Comparison of ENCODE assay signal across 8 cellular contexts in genomic region chr13:33611016-33611805, GRCh38.
DNase-seq lines count a peak whose midpoint lies in the region; ATAC-seq and TF ChIP-seq lines count a peak whose summit lies in the region.

No MANE protein-coding gene starts in this region.

- TF ChIP-seq POLR2A in GM18505 (IDR thresholded peaks at IDR 0.05; ENCODE audit: borderline replicate concordance, extremely low read depth, insufficient read depth, insufficient read length) = no peak

- peak; percentile 93 for DNase-seq in MG63
- DNase-seq in activated naive CD8-positive, alpha-beta T cell treated with anti-CD3 and anti-CD28 coated beads, Interleukin-2, amount 50 U/mL, for 24 hours = no peak
- peak; percentile 85 for DNase-seq in left ventricle myocardium superior
- peak; percentile 85 for DNase-seq in sciatic nerve (ENCODE audit: low spot score)
- no peak for DNase-seq in GF-D8 (lab: John Stamatoyannopoulos, UW)
- no peak for DNase-seq in NCI-H774 (lab: John Stamatoyannopoulos, UW)
- DNase-seq in CD1c-positive myeloid dendritic cell (ENCODE audit: extremely low spot score) = no peak

- peak overlapping the region; percentile 75 for H3K4me3 Mint-ChIP-seq in activated naive CD8-positive, alpha-beta T cell treated with anti-CD3 and anti-CD28 coated beads, Interleukin-2, amount 50 U/mL, for 24 hours

- no peaks in the 10 kb centered on the region for H3K9me3 ChIP-seq in MG63

- intact Hi-C loops in left ventricle myocardium superior (cut with micrococcal nuclease) = no loop called here
- intact Hi-C loops in sciatic nerve (cut with DNase I) = no loop called here

- H3K4me3 ChIP-seq in MG63 = peak overlapping the region; percentile 29

- H3K27ac Mint-ChIP-seq in activated naive CD8-positive, alpha-beta T cell treated with anti-CD3 and anti-CD28 coated beads, Interleukin-2, amount 50 U/mL, for 24 hours = peak overlapping the region; percentile 89

- H3K36me3 ChIP-seq in MG63 = no peaks in the 10 kb centered on the region

- no peaks in the 10 kb centered on the region for H3K9me3 Mint-ChIP-seq in activated naive CD8-positive, alpha-beta T cell treated with anti-CD3 and anti-CD28 coated beads, Interleukin-2, amount 50 U/mL, for 24 hours

- ATAC-seq in activated naive CD8-positive, alpha-beta T cell treated with anti-CD3 and anti-CD28 coated beads, Interleukin-2, amount 50 U/mL, for 24 hours = no peak
- ATAC-seq in left ventricle myocardium superior (peak; percentile 90), sciatic nerve (peak; percentile 96), GM18505 (IDR thresholded peaks at IDR 0.05; ENCODE audit: unreplicated experiment) (no peak)

- no peaks in the 10 kb centered on the region for H3K27me3 ChIP-seq in MG63

- H3K36me3 Mint-ChIP-seq in activated naive CD8-positive, alpha-beta T cell treated with anti-CD3 and anti-CD28 coated beads, Interleukin-2, amount 50 U/mL, for 24 hours (ENCODE audit: low read depth) = no peaks in the 10 kb centered on the region

- peaks cover 11% of the 10 kb centered on the region for H3K27me3 Mint-ChIP-seq in activated naive CD8-positive, alpha-beta T cell treated with anti-CD3 and anti-CD28 coated beads, Interleukin-2, amount 50 U/mL, for 24 hours

- H3K4me1 Mint-ChIP-seq in activated naive CD8-positive, alpha-beta T cell treated with anti-CD3 and anti-CD28 coated beads, Interleukin-2, amount 50 U/mL, for 24 hours = peaks cover 36% of the 10 kb centered on the region

Comparison
In these comparisons a context has a peak if more than half of its experiments do, and no peak if none do; other contexts are left out.
1. DNase-seq: peak in MG63 (single experiment), left ventricle myocardium superior (single experiment) and sciatic nerve (single experiment); none in activated naive CD8-positive, alpha-beta T cell treated with anti-CD3 and anti-CD28 coated beads, Interleukin-2, amount 50 U/mL, for 24 hours (single experiment), GF-D8 (single experiment), NCI-H774 (single experiment) and CD1c-positive myeloid dendritic cell (single experiment).
2. ATAC-seq: peak in left ventricle myocardium superior (single experiment) and sciatic nerve (single experiment); none in activated naive CD8-positive, alpha-beta T cell treated with anti-CD3 and anti-CD28 coated beads, Interleukin-2, amount 50 U/mL, for 24 hours (single experiment) and GM18505 (single experiment).